24 cellular contexts compared by ENCODE assay signal in the genomic region with DNA sequence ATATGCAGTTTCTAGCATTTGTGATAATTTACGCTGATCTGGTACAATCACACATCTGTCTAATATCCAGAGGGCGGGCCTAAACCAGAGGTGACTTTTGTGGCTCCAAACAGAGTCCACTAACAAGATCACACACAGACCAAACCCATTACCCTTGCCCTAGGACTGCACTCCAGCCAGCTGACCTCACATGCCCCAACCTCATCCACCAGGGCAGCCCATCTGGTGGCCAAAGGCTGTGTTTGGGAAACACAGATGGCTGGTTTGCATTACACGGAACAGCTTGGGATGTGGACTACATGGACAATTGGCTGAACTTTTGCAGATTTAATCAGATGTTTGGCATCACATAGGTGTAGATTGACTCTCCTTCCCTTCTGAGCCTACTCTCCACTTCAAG.
"Had no signal": no experiment of that assay in that cellular context is flagged by ENCODE, and none has a peak within 500 bp of the region (broad histone marks: within the 10 kb centered on the region; RNA-seq: fewer than 3 reads in every experiment).

No MANE protein-coding gene starts in this region.

- H3K36me3 ChIP-seq: adrenal gland, Peyer's patch, SJCRH30 had no signal

- H3K4me2 ChIP-seq: KMS-11 had no signal

- H3K4me1 Mint-ChIP-seq: activated CD4-positive, alpha-beta T cell treated with anti-CD3 and anti-CD28 coated beads for 36 hours; activated naive CD8-positive, alpha-beta T cell treated with anti-CD3 and anti-CD28 coated beads, Interleukin-2, amount 10 ng/mL, durations not matched to agents 7 days and 5 days; T-cell had no signal

- H3K4me3 ChIP-seq: adrenal gland, Peyer's patch, SJCRH30 had no signal

- H3K27me3 ChIP-seq: adrenal gland, Peyer's patch, SJCRH30 had no signal

- H3K4me1 ChIP-seq: adrenal gland, Peyer's patch, SJCRH30 had no signal

- H3K9me3 ChIP-seq: adrenal gland, Peyer's patch, SJCRH30 had no signal

- ATAC-seq: activated CD4-positive, alpha-beta T cell treated with anti-CD3 and anti-CD28 coated beads for 36 hours; activated CD8-positive, alpha-beta T cell treated with anti-CD3 and anti-CD28 coated beads, Interleukin-2, amount 10 ng/mL, durations not matched to agents 7 days and 5 days; T-cell had no signal

- H3K36me3 Mint-ChIP-seq: activated naive CD8-positive, alpha-beta T cell treated with anti-CD3 and anti-CD28 coated beads, Interleukin-2, amount 10 ng/mL, durations not matched to agents 7 days and 5 days; T-cell had no signal

- DNase-seq: activated CD4-positive, alpha-beta T cell treated with anti-CD3 and anti-CD28 coated beads for 36 hours; activated CD8-positive, alpha-beta memory T cell treated with anti-CD3 and anti-CD28 coated beads, Interleukin-2, amount 50 U/mL, for 48 hours; activated CD8-positive, alpha-beta T cell treated with anti-CD3 and anti-CD28 coated beads, Interleukin-2, amount 10 ng/mL, durations not matched to agents 7 days and 5 days; activated naive CD4-positive, alpha-beta T cell treated with anti-CD3 and anti-CD28 coated beads, Interleukin-2, amount 50 U/mL, for 16 hours; activated naive CD8-positive, alpha-beta T cell treated with anti-CD3 and anti-CD28 coated beads, Interleukin-2, amount 10 ng/mL, durations not matched to agents 7 days and 5 days; activated T-cell treated with anti-CD3 and anti-CD28 coated beads, Interleukin-2, amount 50 U/mL, for 1 hour; anterior cingulate cortex; NCI-H1092; NCI-H1417; NCI-H1930; NCI-H2171; NCI-H226; NCI-H526; NCI-H774; Peyer's patch; Right ventricle myocardium superior; SJCRH30; T-cell; T-helper 2 cell; T1000 had no signal

- H3K9ac ChIP-seq: KMS-11 had no signal

- H3K27ac ChIP-seq: adrenal gland, KMS-11, Peyer's patch, RWPE1, SJCRH30, VCaP had no signal

- H3K27ac Mint-ChIP-seq: activated CD4-positive, alpha-beta T cell treated with anti-CD3 and anti-CD28 coated beads for 36 hours; activated CD8-positive, alpha-beta T cell treated with anti-CD3 and anti-CD28 coated beads, Interleukin-2, amount 10 ng/mL, durations not matched to agents 7 days and 5 days; activated naive CD8-positive, alpha-beta T cell treated with anti-CD3 and anti-CD28 coated beads, Interleukin-2, amount 10 ng/mL, durations not matched to agents 7 days and 5 days; T-cell had no signal

- H3K4me3 Mint-ChIP-seq: activated CD4-positive, alpha-beta T cell treated with anti-CD3 and anti-CD28 coated beads for 36 hours; activated CD8-positive, alpha-beta T cell treated with anti-CD3 and anti-CD28 coated beads, Interleukin-2, amount 10 ng/mL, durations not matched to agents 7 days and 5 days; activated naive CD8-positive, alpha-beta T cell treated with anti-CD3 and anti-CD28 coated beads, Interleukin-2, amount 10 ng/mL, durations not matched to agents 7 days and 5 days; T-cell had no signal

- H3K9me3 Mint-ChIP-seq: activated naive CD8-positive, alpha-beta T cell treated with anti-CD3 and anti-CD28 coated beads, Interleukin-2, amount 10 ng/mL, durations not matched to agents 7 days and 5 days; T-cell had no signal
